Comparison of ENCODE assay signal across 11 cellular contexts in genomic region chr14:103067231-103067954, GRCh38. TPM values are rescaled to one million over a fixed set of nuclear protein-coding genes. Genes with fewer than 3 reads are reported as not detected.
DNase-seq lines count a peak whose midpoint lies in the region; ATAC-seq and TF ChIP-seq lines count a peak whose summit lies in the region.
"Had no signal": no experiment of that assay in that cellular context is flagged by ENCODE, and none has a peak within 500 bp of the region (broad histone marks: within the 10 kb centered on the region; RNA-seq: fewer than 3 reads in every experiment).

No MANE protein-coding gene starts in this region.

- H3K9me3 ChIP-seq in T-helper 17 cell (ENCODE audit: control insufficient read depth, low read length, poor library complexity, severe bottlenecking) (no peaks in the 10 kb centered on the region), gastroesophageal sphincter (no peaks in the 10 kb centered on the region), gastrocnemius medialis (no peaks in the 10 kb centered on the region)
- H3K9me3 ChIP-seq: prostate gland had no signal

- DNase-seq in Caki2 (ENCODE audit: low read depth) (peak; percentile 97), T-helper 17 cell (no peak), gastrocnemius medialis (peak in 1 of 2 donors; percentile 46), NCI-H82 (lab: John Stamatoyannopoulos, UW) (no peak)
- no peak for DNase-seq in stimulated activated CD4-positive, alpha-beta T cell treated with anti-CD3 and anti-CD28 coated beads, Interleukin-15, amount 100 ng/mL, for 24 hours
- DNase-seq: hypothalamus, NCI-H774 had no signal

- in situ Hi-C loops in Caki2 (cut with HindIII; ENCODE audit: low pct_unique_long_range_greater_than_20kb, low sequenced_read_pairs) (no loop called here), gastrocnemius medialis (cut with MboI; ENCODE audit: low sequenced_read_pairs in 4 of 4) (no loop called here)

- ATAC-seq in T-helper 17 cell: no peak
- peak; percentile 80 for ATAC-seq in gastroesophageal sphincter
- peak; percentile 43 to 50 for ATAC-seq in gastrocnemius medialis
- ATAC-seq in HG02884 (IDR thresholded peaks at IDR 0.05; ENCODE audit: unreplicated experiment): no peak
- ATAC-seq in GM19467 (IDR thresholded peaks at IDR 0.05; ENCODE audit: unreplicated experiment): no peak

- no peaks in the 10 kb centered on the region for H3K27me3 ChIP-seq in gastroesophageal sphincter
- H3K27me3 ChIP-seq in gastrocnemius medialis: no peaks in the 10 kb centered on the region

- no peaks in the 10 kb centered on the region for H3K36me3 Mint-ChIP-seq in T-helper 17 cell (ENCODE audit: low read depth)

- TF ChIP-seq POLR2A in gastroesophageal sphincter (IDR thresholded peaks at IDR 0.05): no peak
- TF ChIP-seq POLR2A in gastrocnemius medialis (IDR thresholded peaks at IDR 0.05): no peak

- peak overlapping the region in 3 of 4 donors; percentile 37 to 60 (median 55) for H3K27ac ChIP-seq in gastroesophageal sphincter
- H3K27ac ChIP-seq in gastrocnemius medialis: peak overlapping the region in 2 of 4 donors; percentile 5 to 13
- H3K27ac ChIP-seq: prostate gland had no signal

- TF ChIP-seq EP300 in gastroesophageal sphincter (IDR thresholded peaks at IDR 0.05): no peak

- TF ChIP-seq CTCF in gastroesophageal sphincter (IDR thresholded peaks at IDR 0.05): no peak
- no peak for TF ChIP-seq CTCF in gastrocnemius medialis (IDR thresholded peaks at IDR 0.05 in 4 of 5, conservative IDR thresholded peaks at IDR 0.05 in 1 of 5)

- peaks cover 5% of the 10 kb centered on the region for H3K27me3 Mint-ChIP-seq in T-helper 17 cell

- intact Hi-C loops in gastrocnemius medialis (cut with DNase I; ENCODE audit: low total_unique reads): no loop called here

- no peak overlapping the region for H3K4me3 Mint-ChIP-seq in T-helper 17 cell

- no peaks in the 10 kb centered on the region for H3K36me3 ChIP-seq in gastroesophageal sphincter
- no peaks in the 10 kb centered on the region for H3K36me3 ChIP-seq in gastrocnemius medialis
- H3K36me3 ChIP-seq: prostate gland had no signal

- H3K4me3 ChIP-seq in gastroesophageal sphincter: no peak overlapping the region
- no peak overlapping the region for H3K4me3 ChIP-seq in gastrocnemius medialis
- H3K4me3 ChIP-seq: prostate gland had no signal

- H3K4me1 ChIP-seq in gastroesophageal sphincter (peaks cover 0 to 8% (median 7%) of the 10 kb centered on the region in 3 donors), gastrocnemius medialis (peaks cover 0 to 4% of the 10 kb centered on the region in 2 donors)

- 54 to 73% methylated on average over 4 to 6 of the region's 8 CpGs for WGBS in gastroesophageal sphincter (ENCODE audit: low coverage in 1 of 2), 2 donors

- no peaks in the 10 kb centered on the region for H3K4me1 Mint-ChIP-seq in T-helper 17 cell

- H3K27ac Mint-ChIP-seq in T-helper 17 cell: peak overlapping the region; percentile 6

RNA-seq across cellular contexts. Expression of gene CDC42BPB, which starts 10.0 kb away (rescaled TPM):
- total RNA-seq in Caki2 (2014; rRNA removed; shearing (Covaris generic); ENCODE audit: low replicate concordance): 7.5 and 12.9 TPM in 2 replicates
- total RNA-seq in T-helper 17 cell: 10 to 100 TPM; 11.6 to 16.3 TPM
- total RNA-seq in gastroesophageal sphincter: 100 to 1,000 TPM in 1 of 4 donors, 10 to 100 TPM in 3; 86.7 to 151 (median 97.3) TPM
- total RNA-seq in gastrocnemius medialis: 10 to 100 TPM; 30.0 to 64.3 (median 32.6) TPM

RNA-seq across cellular contexts. Expression of gene LBHD2, which starts 16.6 kb away (rescaled TPM):
- total RNA-seq in Caki2 (2014; rRNA removed; shearing (Covaris generic); ENCODE audit: low replicate concordance): 7.5 TPM in 1 of 2 replicates, not detected in the other
- not detected for total RNA-seq in T-helper 17 cell
- not detected for total RNA-seq in gastroesophageal sphincter
- total RNA-seq in gastrocnemius medialis: not detected

RNA-seq across cellular contexts. Expression of gene EXOC3L4, which starts 27.1 kb away (rescaled TPM):
- 0.98 TPM in 1 of 2 replicates, not detected in the other for total RNA-seq in Caki2 (2014; rRNA removed; shearing (Covaris generic); ENCODE audit: low replicate concordance)
- not detected for total RNA-seq in T-helper 17 cell
- total RNA-seq in gastroesophageal sphincter: 1 to 10 TPM in 1 of 4 donors, under 1 TPM in 2, not detected in 1; 0.40 to 3.6 (median 0.45) TPM
- 1 to 10 TPM in 1 of 4 donors, under 1 TPM in 1, not detected in 2; 0.35 to 2.4 TPM for total RNA-seq in gastrocnemius medialis

RNA-seq across cellular contexts. Expression of gene TNFAIP2, which starts 55.9 kb away (rescaled TPM):
- total RNA-seq in Caki2 (2014; rRNA removed; shearing (Covaris generic); ENCODE audit: low replicate concordance): 124 and 157 TPM in 2 replicates
- total RNA-seq in T-helper 17 cell (10 to 100 TPM in 1 of 2 donors, 1 to 10 TPM in 1; 6.3 to 20.6 TPM), gastroesophageal sphincter (10 to 100 TPM; 51.6 to 61.9 (median 59.1) TPM), gastrocnemius medialis (10 to 100 TPM; 14.8 to 72.9 (median 22.3) TPM)

Comparison
In these comparisons a context has a peak if more than half of its experiments do, and no peak if none do; other contexts are left out.
1. ATAC-seq: peak in gastroesophageal sphincter (single experiment) and gastrocnemius medialis (2 of 2); none in T-helper 17 cell (single experiment), HG02884 (single experiment) and GM19467 (single experiment).